In the genomic region with DNA sequence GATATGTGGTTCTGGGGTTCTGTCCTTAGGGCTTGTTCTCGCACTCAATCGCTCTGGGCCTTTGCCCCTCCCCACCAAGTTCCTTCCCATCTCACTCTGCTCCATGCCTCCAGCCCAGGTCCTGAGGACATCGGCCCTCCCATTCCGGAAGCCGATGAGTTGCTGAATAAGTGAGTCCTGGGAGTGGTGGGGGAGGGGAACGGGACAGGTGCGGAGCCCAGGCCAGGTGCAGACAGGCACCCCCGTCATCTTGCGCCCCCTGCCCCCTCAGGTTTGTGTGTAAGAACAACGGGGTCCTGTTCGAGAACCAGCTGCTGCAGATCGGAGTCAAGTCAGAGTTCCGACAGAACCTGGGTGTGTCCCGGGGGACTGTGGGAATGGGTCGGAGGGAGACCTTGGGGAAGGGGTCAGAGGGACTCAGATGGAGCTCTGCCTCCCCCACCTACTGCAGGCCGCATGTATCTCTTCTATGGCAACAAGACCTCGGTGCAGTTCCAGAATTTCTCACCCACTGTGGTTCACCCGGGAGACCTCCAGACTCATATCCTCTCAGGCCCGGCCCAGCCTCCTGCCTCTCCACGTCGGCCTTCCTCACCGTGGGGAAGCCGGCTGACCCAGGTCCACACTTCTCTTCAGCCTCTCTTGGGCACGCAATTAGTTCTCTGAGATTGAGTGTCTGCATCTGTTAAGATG, we compare ENCODE assay signal across 14 cellular contexts. TPM values are rescaled to one million over a fixed set of nuclear protein-coding genes. Genes with fewer than 3 reads are reported as not detected.
DNase-seq lines count a peak whose midpoint lies in the region; ATAC-seq and TF ChIP-seq lines count a peak whose summit lies in the region.
"Had no signal": no experiment of that assay in that cellular context is flagged by ENCODE, and none has a peak within 500 bp of the region (broad histone marks: within the 10 kb centered on the region; RNA-seq: fewer than 3 reads in every experiment).

No MANE protein-coding gene starts in this region.

- no peak for TF ChIP-seq EP300 in esophagus muscularis mucosa (IDR thresholded peaks at IDR 0.05)

- no peak overlapping the region for H3K4ac ChIP-seq in neuronal stem cell (ENCODE audit: low read length)

- H3K23ac ChIP-seq in neuronal stem cell (ENCODE audit: low read depth, low read length, poor library complexity) = peak overlapping the region; percentile 87

- H3K27me3 ChIP-seq in BE2C = no peaks in the 10 kb centered on the region
- no peaks in the 10 kb centered on the region for H3K27me3 ChIP-seq in esophagus muscularis mucosa
- H3K27me3 ChIP-seq in neuronal stem cell (ENCODE audit: control insufficient read depth in 3 of 3, insufficient read depth in 3 of 3, low read depth in 1 of 3, low read length in 3 of 3) = no peaks in the 10 kb centered on the region
- H3K27me3 ChIP-seq: hepatocyte, MG63 had no signal

- H3K4me1 ChIP-seq in BE2C (peaks cover 4% of the 10 kb centered on the region), esophagus muscularis mucosa (peaks cover 13 to 33% (median 24%) of the 10 kb centered on the region in 4 donors), neuronal stem cell (ENCODE audit: control insufficient read depth in 2 of 2, insufficient read depth in 1 of 2, low read depth in 1 of 2, low read length in 2 of 2) (peaks cover 0 to 5% of the 10 kb centered on the region in 2 donors)

- H3K36me3 ChIP-seq in BE2C (peaks cover 14% of the 10 kb centered on the region), esophagus muscularis mucosa (peaks cover 40 to 95% (median 93%) of the 10 kb centered on the region in 4 donors), neuronal stem cell (replicated peaks in 1 of 2; ENCODE audit: control insufficient read depth in 2 of 2, insufficient read depth in 2 of 2, low read length in 2 of 2) (peaks cover 44 to 85% of the 10 kb centered on the region in 2 donors)

- TF ChIP-seq POLR2A in esophagus muscularis mucosa (IDR thresholded peaks at IDR 0.05; ENCODE audit: low read depth) = no peak

- no peak overlapping the region for H2AFZ ChIP-seq in neuronal stem cell (ENCODE audit: low read length)
- H2AFZ ChIP-seq: hepatocyte had no signal

- H3K4me3 ChIP-seq in BE2C (ENCODE audit: low read depth, low read length) (peak overlapping the region; percentile 74), esophagus muscularis mucosa (peak overlapping the region; percentile 43 to 58 (median 52)), neuronal stem cell (ENCODE audit: low read length in 2 of 2) (no peak overlapping the region)
- H3K4me3 ChIP-seq: hepatocyte, MG63 had no signal

- no peak overlapping the region for H2BK12ac ChIP-seq in neuronal stem cell (ENCODE audit: low read length)

- peak overlapping the region; percentile 69 for H2BK15ac ChIP-seq in neuronal stem cell (ENCODE audit: low read length)

- H3K9me3 ChIP-seq in BE2C (no peaks in the 10 kb centered on the region), esophagus muscularis mucosa (no peaks in the 10 kb centered on the region), neuronal stem cell (replicated peaks in 1 of 2; ENCODE audit: control insufficient read depth in 2 of 2, insufficient read depth in 1 of 2, low read depth in 1 of 2, low read length in 2 of 2) (no peaks in the 10 kb centered on the region)
- H3K9me3 ChIP-seq: MG63 had no signal

- peak overlapping the region; percentile 87 for H2BK5ac ChIP-seq in neuronal stem cell (ENCODE audit: low read length)

- no peak for TF ChIP-seq CTCF in BE2C (IDR thresholded peaks at IDR 0.05; ENCODE audit: low read depth, low read length)
- TF ChIP-seq CTCF in esophagus muscularis mucosa (IDR thresholded peaks at IDR 0.05) = no peak

- no peak for ATAC-seq in HG03196 (IDR thresholded peaks at IDR 0.05; ENCODE audit: unreplicated experiment)

- peak overlapping the region; percentile 88 for H2AK5ac ChIP-seq in neuronal stem cell (ENCODE audit: low read depth, low read length)

- H4K91ac ChIP-seq in neuronal stem cell (ENCODE audit: low read depth, low read length, poor library complexity) = no peak overlapping the region

- no peak overlapping the region for H2BK120ac ChIP-seq in neuronal stem cell (ENCODE audit: low read depth, low read length)

- H3K18ac ChIP-seq in neuronal stem cell (ENCODE audit: low read length) = peak overlapping the region; percentile 74

- no peak overlapping the region for H3K4me2 ChIP-seq in neuronal stem cell (ENCODE audit: insufficient read depth, low read length, poor library complexity, severe bottlenecking)

- peak overlapping the region; percentile 72 for H3K9ac ChIP-seq in neuronal stem cell (ENCODE audit: low read depth, low read length, poor library complexity)

- H4K8ac ChIP-seq in neuronal stem cell (ENCODE audit: low read depth, low read length) = no peak overlapping the region

- H3K79me1 ChIP-seq in neuronal stem cell (ENCODE audit: low read depth, low read length) = peaks cover 7% of the 10 kb centered on the region

- intact Hi-C loops in esophagus muscularis mucosa (cut with DNase I) = loop anchor here (5.0 kb wide), 1 partner anchor 36 kb away; the partner anchor contains the start of gene AP2A1

- peak overlapping the region; percentile 61 to 76 (median 70) for H3K27ac ChIP-seq in esophagus muscularis mucosa (replicated peaks in 1 of 4)
- no peak overlapping the region for H3K27ac ChIP-seq in neuronal stem cell (replicated peaks; ENCODE audit: low read length)
- H3K27ac ChIP-seq: hepatocyte had no signal

- DNase-seq in BE2C (no peak), NCI-H2196 treated with DMSO at 0.1 percent for 48 hours (lab: John Stamatoyannopoulos, UW; ENCODE audit: unreplicated experiment) (peak; percentile 27), esophagus muscularis mucosa (ENCODE audit: extremely low spot score) (no peak), neuronal stem cell (ENCODE audit: low spot score) (no peak), NCI-H446 treated with DMSO at 0.1 percent for 48 hours (lab: John Stamatoyannopoulos, UW) (no peak), NCI-H1417 (lab: John Stamatoyannopoulos, UW) (no peak), MV-4-11 (lab: John Stamatoyannopoulos, UW) (no peak)
- DNase-seq: activated CD8-positive, alpha-beta memory T cell treated with anti-CD3 and anti-CD28 coated beads, Interleukin-2, amount 50 U/mL, for 4 hours; effector memory CD4-positive, alpha-beta T cell; SIG-M5; trophoblast cell had no signal

- 78% methylated on average over 23 of the region's 24 CpGs for WGBS in esophagus muscularis mucosa
- no CpG with 5 or more reads among the region's 24 CpGs for WGBS in neuronal stem cell (ENCODE audit: extremely low coverage in 2 of 2, insufficient read length in 2 of 2, insufficient replicate concordance in 1 of 2), 2 donors

- H3K14ac ChIP-seq in neuronal stem cell (ENCODE audit: low read length) = peak overlapping the region; percentile 51

RNA-seq across cellular contexts. Expression of gene FUZ, which starts 10.1 kb away (rescaled TPM):
- polyA plus RNA-seq in BE2C (2012; ENCODE audit: insufficient read depth, insufficient read length, low read depth) = 14.6 TPM
- 10 to 100 TPM; 14.1 to 38.0 (median 23.4) TPM for total RNA-seq in esophagus muscularis mucosa
- polyA plus RNA-seq in neuronal stem cell (2013, experiment 1 of 2) = 24.3 TPM
- 23.9 TPM for polyA plus RNA-seq in neuronal stem cell (2013, experiment 2 of 2)

RNA-seq across cellular contexts. Expression of gene MED25, which starts 15.1 kb away (rescaled TPM):
- polyA plus RNA-seq in BE2C (2012; ENCODE audit: insufficient read depth, insufficient read length, low read depth) = 38.0 TPM
- 10 to 100 TPM; 22.5 to 36.0 (median 34.1) TPM for total RNA-seq in esophagus muscularis mucosa
- polyA plus RNA-seq in neuronal stem cell (2013, experiment 1 of 2) = 63.1 TPM
- polyA plus RNA-seq in neuronal stem cell (2013, experiment 2 of 2) = 64.7 TPM

RNA-seq across cellular contexts. Expression of gene AP2A1, which starts 36.2 kb away (rescaled TPM):
- polyA plus RNA-seq in BE2C (2012; ENCODE audit: insufficient read depth, insufficient read length, low read depth) = 51.6 TPM
- total RNA-seq in esophagus muscularis mucosa = 100 to 1,000 TPM in 1 of 4 donors, 10 to 100 TPM in 3; 56.9 to 114 (median 87.8) TPM
- polyA plus RNA-seq in neuronal stem cell (2013, experiment 1 of 2) = 65.3 TPM
- 66.4 TPM for polyA plus RNA-seq in neuronal stem cell (2013, experiment 2 of 2)

RNA-seq across cellular contexts. Expression of gene TSKS, which starts 39.9 kb away (rescaled TPM):
- 0.56 TPM for polyA plus RNA-seq in BE2C (2012; ENCODE audit: insufficient read depth, insufficient read length, low read depth)
- under 1 TPM in 1 of 4 donors, not detected in 3; 0.57 TPM for total RNA-seq in esophagus muscularis mucosa
- polyA plus RNA-seq in neuronal stem cell (2013, experiment 1 of 2) = 0.31 TPM
- 0.44 TPM for polyA plus RNA-seq in neuronal stem cell (2013, experiment 2 of 2)
- total RNA-seq: hepatocyte had no signal
- polyA plus RNA-seq: hepatocyte had no signal

RNA-seq across cellular contexts. Expression of gene PTOV1, which starts 48.0 kb away (rescaled TPM):
- 252 TPM for polyA plus RNA-seq in BE2C (2012; ENCODE audit: insufficient read depth, insufficient read length, low read depth)
- 100 to 1,000 TPM in 1 of 4 donors, 10 to 100 TPM in 3; 60.5 to 102 (median 84.4) TPM for total RNA-seq in esophagus muscularis mucosa
- 316 TPM for polyA plus RNA-seq in neuronal stem cell (2013, experiment 1 of 2)
- polyA plus RNA-seq in neuronal stem cell (2013, experiment 2 of 2) = 321 TPM

Comparison
In these comparisons a context has a peak if more than half of its experiments do, and no peak if none do; other contexts are left out.
1. H3K4me3 ChIP-seq: peak in BE2C (single experiment) and esophagus muscularis mucosa (4 of 4); none in neuronal stem cell (0 of 2).